Comparison of ENCODE assay signal across 13 cellular contexts in the genomic region with DNA sequence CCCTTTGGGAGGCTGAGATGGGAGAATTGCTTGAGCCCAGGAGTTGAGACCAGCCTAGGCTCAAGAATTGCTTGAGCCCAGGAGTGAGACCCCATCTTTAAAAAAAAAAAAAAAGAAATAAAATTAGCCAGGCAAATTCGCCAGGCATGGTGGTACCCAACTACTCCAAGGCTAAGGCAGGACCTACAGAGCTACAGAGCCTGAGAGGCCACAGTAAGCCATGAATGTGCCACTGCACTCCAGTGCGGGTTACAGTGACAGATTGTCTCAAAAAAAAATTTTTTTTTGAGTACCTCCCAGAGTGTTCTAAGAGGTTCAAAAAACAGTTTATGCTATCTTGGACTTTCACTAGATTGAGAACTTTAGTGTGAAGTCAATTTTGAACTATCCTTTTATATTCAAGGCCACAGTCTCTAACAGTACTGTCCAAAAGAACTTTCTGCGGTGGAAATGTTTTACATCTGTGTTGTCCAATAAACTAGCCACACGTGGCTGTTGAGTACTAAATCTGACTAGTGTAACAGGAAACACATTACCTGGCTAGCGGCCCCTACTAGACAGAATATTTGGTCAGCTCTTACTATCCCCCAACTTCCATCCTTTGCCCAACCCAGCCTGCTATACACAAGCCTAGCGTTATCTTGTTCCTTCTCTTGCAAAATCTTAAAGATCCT. TPM values are rescaled to one million over a fixed set of nuclear protein-coding genes. Genes with fewer than 3 reads are reported as not detected.
DNase-seq lines count a peak whose midpoint lies in the region; ATAC-seq and TF ChIP-seq lines count a peak whose summit lies in the region.
"Had no signal": no experiment of that assay in that cellular context is flagged by ENCODE, and none has a peak within 500 bp of the region (broad histone marks: within the 10 kb centered on the region; RNA-seq: fewer than 3 reads in every experiment).

No MANE protein-coding gene starts in this region.

- intact Hi-C loops in MCF 10A (cut with micrococcal nuclease) (no loop called here), breast epithelium (cut with DNase I; ENCODE audit: low total_unique reads) (no loop called here)

- H2AFZ ChIP-seq in fibroblast of lung (ENCODE audit: low read length) = no peak overlapping the region

- BruUV-seq in MCF 10A (replicated peaks; lab: Mats Ljungman, UMichigan) = no TSS peak

- DNase-seq in MCF 10A (ENCODE audit: unreplicated experiment) (no peak), breast epithelium (ENCODE audit: low spot score in 2 of 2) (no peak), T-helper 17 cell (no peak), fibroblast of lung (ENCODE audit: low read depth in 2 of 2) (no peak), NCI-H2107 treated with DMSO at 0.1 percent for 48 hours (lab: John Stamatoyannopoulos, UW; ENCODE audit: unreplicated experiment) (no peak), COLO829 (ENCODE audit: low spot score) (no peak), NCI-H1694 treated with DMSO at 0.1 percent for 48 hours (lab: John Stamatoyannopoulos, UW) (no peak)
- DNase-seq: C1 segment of cervical spinal cord, NCI-H2029, OCI-M1, small intestine, upper lobe of right lung had no signal

- H3K4me3 ChIP-seq in breast epithelium (no peak overlapping the region), fibroblast of lung (replicated peaks in 1 of 4; ENCODE audit: control extremely low read depth in 1 of 4, insufficient read depth in 1 of 4, low read depth in 3 of 4, low read length in 4 of 4) (peak overlapping the region in 1 of 4 experiments; percentile 5)

- TF ChIP-seq CTCF in MCF 10A (IDR thresholded peaks at IDR 0.05; ENCODE audit: unreplicated experiment) (no peak), breast epithelium (IDR thresholded peaks at IDR 0.05) (no peak), fibroblast of lung (conservative IDR thresholded peaks at IDR 0.05 in 1 of 2, IDR thresholded peaks at IDR 0.05 in 1 of 2; ENCODE audit: low read depth in 1 of 2, low read length in 2 of 2) (no peak)

- CTCF ChIA-PET in MCF 10A (lab: Yijun Ruan, JAX) = interaction anchor here (0.8 to 1.5 kb wide), 3 partner anchors 16 to 209 kb away, joined by 3 to 5 read pairs (median 4); no protein-coding TSS in a partner anchor

- no peak for TF ChIP-seq POLR2A in breast epithelium (IDR thresholded peaks at IDR 0.05)

- H3K36me3 ChIP-seq in breast epithelium (no peaks in the 10 kb centered on the region), fibroblast of lung (ENCODE audit: control insufficient read depth, insufficient read depth, low read length) (peaks cover 6% of the 10 kb centered on the region)

- H3K4me2 ChIP-seq in fibroblast of lung (ENCODE audit: extremely low read depth, insufficient read depth, low read length) = peak overlapping the region; percentile 61

- H3K27ac ChIP-seq in breast epithelium (no peak overlapping the region), fibroblast of lung (ENCODE audit: insufficient read depth, low read length) (peak overlapping the region; percentile 30)
- H3K27ac ChIP-seq: upper lobe of right lung had no signal

- peak overlapping the region; percentile 31 for H3K4me3 Mint-ChIP-seq in MCF 10A (ENCODE audit: unreplicated experiment)
- H3K4me3 Mint-ChIP-seq in T-helper 17 cell = peak overlapping the region; percentile 96

- H3K36me3 Mint-ChIP-seq in MCF 10A (ENCODE audit: insufficient read depth, unreplicated experiment) (peaks cover 53% of the 10 kb centered on the region), T-helper 17 cell (ENCODE audit: low read depth) (peaks cover 11% of the 10 kb centered on the region)

- H3K4me1 Mint-ChIP-seq in MCF 10A (ENCODE audit: insufficient read depth, unreplicated experiment) (peaks cover 28% of the 10 kb centered on the region), T-helper 17 cell (peaks cover 30% of the 10 kb centered on the region)

- H3K79me2 ChIP-seq in fibroblast of lung (ENCODE audit: control insufficient read depth, insufficient read depth, low read length) = peaks cover 50% of the 10 kb centered on the region

- POLR2A ChIA-PET in MCF 10A (lab: Yijun Ruan, JAX) = interaction anchor here (0.7 to 1.5 kb wide), 7 partner anchors 8 to 31 kb away, joined by 3 to 6 read pairs (median 3); a partner anchor contains a TSS

- H3K27me3 ChIP-seq in breast epithelium = no peaks in the 10 kb centered on the region
- H3K27me3 ChIP-seq in fibroblast of lung (ENCODE audit: control insufficient read depth, insufficient read depth, low read length) = no peaks in the 10 kb centered on the region
- H3K27me3 ChIP-seq: upper lobe of right lung had no signal

- H3K27me3 Mint-ChIP-seq in MCF 10A (ENCODE audit: insufficient read depth, unreplicated experiment) (no peaks in the 10 kb centered on the region), T-helper 17 cell (no peaks in the 10 kb centered on the region)

- H3K27ac Mint-ChIP-seq in MCF 10A (ENCODE audit: low read depth, unreplicated experiment) (peak overlapping the region; percentile 99), T-helper 17 cell (peak overlapping the region; percentile 99)

- no peaks in the 10 kb centered on the region for H3K9me3 Mint-ChIP-seq in MCF 10A (ENCODE audit: unreplicated experiment)

- H3K9me3 ChIP-seq in breast epithelium = no peaks in the 10 kb centered on the region
- H3K9me3 ChIP-seq in T-helper 17 cell (ENCODE audit: control insufficient read depth, low read length, poor library complexity, severe bottlenecking) = no peaks in the 10 kb centered on the region
- H3K9me3 ChIP-seq in fibroblast of lung (ENCODE audit: control insufficient read depth, insufficient read depth, low read depth, low read length) = no peaks in the 10 kb centered on the region
- H3K9me3 ChIP-seq: upper lobe of right lung had no signal

- ATAC-seq in T-helper 17 cell = no peak
- no peak for ATAC-seq in GM21786 (IDR thresholded peaks at IDR 0.05; ENCODE audit: unreplicated experiment)
- ATAC-seq: upper lobe of right lung had no signal

- peaks cover 0 to 4% of the 10 kb centered on the region in 2 donors for H3K4me1 ChIP-seq in breast epithelium
- H3K4me1 ChIP-seq in fibroblast of lung (ENCODE audit: control insufficient read depth, extremely low read depth, insufficient read depth, low read length) = peaks cover 10% of the 10 kb centered on the region

- H4K20me1 ChIP-seq in fibroblast of lung (ENCODE audit: control insufficient read depth, extremely low read depth, insufficient read depth, low read length) = no peaks in the 10 kb centered on the region

- H3K9ac ChIP-seq in fibroblast of lung (ENCODE audit: insufficient read depth, low read length) = no peak overlapping the region

RNA-seq across cellular contexts. Expression of a gene that starts 2.4 kb away (rescaled TPM):
- 257 and 299 TPM in 2 replicates for total RNA-seq in MCF 10A (2022)
- 100 to 1,000 TPM; 161 to 303 (median 269) TPM for total RNA-seq in breast epithelium
- 100 to 1,000 TPM; 209 to 250 TPM for total RNA-seq in T-helper 17 cell
- 281 and 528 TPM in 2 replicates for total RNA-seq in fibroblast of lung
- 383 and 523 TPM in 2 replicates for polyA plus RNA-seq in fibroblast of lung
- polyA plus RNA-seq in fibroblast of lung (2012) = 481 and 552 TPM in 2 replicates
- polyA minus RNA-seq in fibroblast of lung (ENCODE audit: low replicate concordance) = 0.52 and 11.9 TPM in 2 replicates

RNA-seq across cellular contexts. Expression of a gene that starts 2.6 kb away (rescaled TPM):
- total RNA-seq in MCF 10A (2022) (43.8 and 44.3 TPM in 2 replicates), breast epithelium (10 to 100 TPM; 21.6 to 24.9 (median 22.1) TPM), T-helper 17 cell (10 to 100 TPM; 30.0 to 34.5 TPM), fibroblast of lung (50.3 and 60.4 TPM in 2 replicates)
- 55.7 and 64.5 TPM in 2 replicates for polyA plus RNA-seq in fibroblast of lung
- 40.0 and 57.4 TPM in 2 replicates for polyA plus RNA-seq in fibroblast of lung (2012)
- 12.6 and 16.0 TPM in 2 replicates for polyA minus RNA-seq in fibroblast of lung (ENCODE audit: low replicate concordance)

RNA-seq across cellular contexts. Expression of a gene that starts 17.1 kb away (rescaled TPM):
- total RNA-seq in MCF 10A (2022) (6.8 and 9.9 TPM in 2 replicates), breast epithelium (10 to 100 TPM in 2 of 3 donors, 1 to 10 TPM in 1; 7.2 to 15.8 (median 12.1) TPM), T-helper 17 cell (10 to 100 TPM; 25.7 to 34.0 TPM), fibroblast of lung (9.1 and 10.3 TPM in 2 replicates)
- polyA plus RNA-seq in fibroblast of lung = 6.1 and 6.5 TPM in 2 replicates
- polyA plus RNA-seq in fibroblast of lung (2012) = 4.2 and 5.3 TPM in 2 replicates
- polyA minus RNA-seq in fibroblast of lung (ENCODE audit: low replicate concordance) = 0.12 and 0.15 TPM in 2 replicates

RNA-seq across cellular contexts. Expression of a gene that starts 19.2 kb away (rescaled TPM):
- total RNA-seq in MCF 10A (2022) (17.0 and 19.8 TPM in 2 replicates), breast epithelium (1 to 10 TPM; 7.9 to 9.8 (median 9.2) TPM), T-helper 17 cell (10 to 100 TPM in 1 of 2 donors, 1 to 10 TPM in 1; 7.4 to 10.3 TPM), fibroblast of lung (9.5 and 10.7 TPM in 2 replicates)
- 10.9 and 26.0 TPM in 2 replicates for polyA plus RNA-seq in fibroblast of lung
- polyA plus RNA-seq in fibroblast of lung (2012) = 11.3 and 29.8 TPM in 2 replicates
- 1.0 and 4.0 TPM in 2 replicates for polyA minus RNA-seq in fibroblast of lung (ENCODE audit: low replicate concordance)

RNA-seq across cellular contexts. Expression of a gene that starts 31.8 kb away (rescaled TPM):
- total RNA-seq in MCF 10A (2022) (1,499 and 1,837 TPM in 2 replicates), breast epithelium (over 10,000 TPM in 2 of 3 donors, 1,000 to 10,000 TPM in 1; 6,323 to 14,663 (median 13,626) TPM), T-helper 17 cell (1,000 to 10,000 TPM; 3,969 to 4,133 TPM), fibroblast of lung (1,182 and 1,369 TPM in 2 replicates)
- 6,852 and 7,256 TPM in 2 replicates for polyA plus RNA-seq in fibroblast of lung
- polyA plus RNA-seq in fibroblast of lung (2012) = 4,212 and 4,641 TPM in 2 replicates
- polyA minus RNA-seq in fibroblast of lung (ENCODE audit: low replicate concordance) = 872 and 1,088 TPM in 2 replicates
